In the genomic region with DNA sequence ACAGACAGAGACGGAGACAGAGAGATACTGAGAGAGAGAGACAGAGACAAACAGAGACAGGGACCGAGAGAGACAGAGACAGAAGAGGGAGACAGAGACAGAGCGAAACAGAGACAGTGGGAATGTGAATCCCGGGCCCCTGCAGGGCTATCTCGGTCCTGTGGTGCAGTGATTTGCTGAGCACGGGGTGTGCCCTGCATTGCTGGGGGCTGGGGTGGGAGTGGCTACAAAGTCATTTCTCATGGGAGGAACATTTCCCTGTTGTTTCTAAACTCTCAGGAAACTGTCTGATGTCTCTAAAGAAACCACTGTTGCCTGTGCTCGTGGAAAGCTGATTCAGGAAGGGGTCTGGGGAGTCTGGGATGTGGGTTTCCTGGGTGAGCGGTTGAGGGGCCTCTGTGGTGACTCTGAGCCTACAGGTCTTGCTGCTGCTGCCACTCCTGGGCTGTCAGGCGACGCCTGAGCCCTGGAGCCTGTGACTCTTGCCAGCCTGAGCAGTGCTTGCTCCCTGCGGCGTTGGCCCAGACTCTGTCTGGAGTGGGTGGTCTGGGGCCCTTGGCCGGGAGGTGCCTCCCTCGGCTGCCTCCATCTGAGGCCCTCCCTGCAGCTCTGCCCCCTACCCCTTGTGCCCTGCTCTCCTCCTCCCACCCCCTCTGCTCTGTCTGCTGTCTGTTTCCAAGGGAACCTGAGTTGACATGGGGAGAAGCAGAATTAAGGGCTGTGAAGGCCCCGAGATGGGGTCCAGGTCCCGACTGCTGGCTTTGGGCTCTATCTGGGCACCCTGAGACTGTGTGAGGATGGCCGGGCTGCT, we compare ENCODE assay signal across 16 cellular contexts.
"Had no signal": no experiment of that assay in that cellular context is flagged by ENCODE, and none has a peak within 500 bp of the region (broad histone marks: within the 10 kb centered on the region; RNA-seq: fewer than 3 reads in every experiment).

No MANE protein-coding gene starts in this region.

- H3K4me1 ChIP-seq: sigmoid colon, testis had no signal

- H3K36me3 ChIP-seq: cardiac muscle cell, sigmoid colon had no signal

- H3K27me3 Mint-ChIP-seq: activated CD8-positive, alpha-beta memory T cell treated with anti-CD3 and anti-CD28 coated beads, Interleukin-2, amount 10 ng/mL, durations not matched to agents 7 days and 5 days had no signal

- DNase-seq: activated CD4-positive, alpha-beta T cell treated with anti-CD3 and anti-CD28 coated beads for 1 hour; activated CD4-positive, alpha-beta T cell treated with anti-CD3 and anti-CD28 coated beads, Interleukin-2, amount 50 U/mL, for 48 hours; activated CD8-positive, alpha-beta memory T cell treated with anti-CD3 and anti-CD28 coated beads, Interleukin-2, amount 10 ng/mL, durations not matched to agents 7 days and 5 days; activated gamma-delta T cell; activated T-cell treated with anti-CD3 and anti-CD28 coated beads, Interleukin-2, amount 50 U/mL, for 4 hours; effector CD4-positive, alpha-beta T cell; hypothalamus; naive thymus-derived CD8-positive, alpha-beta T cell; sigmoid colon; stimulated activated CD4-positive, alpha-beta T cell treated with anti-CD3 and anti-CD28 coated beads, Interleukin-2, amount 100 ng/mL, for 24 hours; SW 1271; testis had no signal

- H3K9me3 Mint-ChIP-seq: activated T-cell treated with anti-CD3 and anti-CD28 coated beads, Interleukin-2, amount 50 U/mL, for 4 hours; naive thymus-derived CD8-positive, alpha-beta T cell; stimulated activated naive CD8-positive, alpha-beta T cell treated with anti-CD3 and anti-CD28 coated beads, Interleukin-15, Interleukin-2, amounts not matched to agents 100 ng/mL and 50 ng/mL, for 24 hours had no signal

- H3K27ac ChIP-seq: cardiac muscle cell, coronary artery, sigmoid colon, testis had no signal

- H3K4me3 Mint-ChIP-seq: activated CD8-positive, alpha-beta memory T cell treated with anti-CD3 and anti-CD28 coated beads, Interleukin-2, amount 10 ng/mL, durations not matched to agents 7 days and 5 days; activated T-cell treated with anti-CD3 and anti-CD28 coated beads, Interleukin-2, amount 50 U/mL, for 4 hours; naive thymus-derived CD8-positive, alpha-beta T cell; stimulated activated naive CD8-positive, alpha-beta T cell treated with anti-CD3 and anti-CD28 coated beads, Interleukin-15, Interleukin-2, amounts not matched to agents 100 ng/mL and 50 ng/mL, for 24 hours had no signal

- H3K27me3 ChIP-seq: cardiac muscle cell, sigmoid colon, testis had no signal

- H3K9me3 ChIP-seq: sigmoid colon, testis had no signal

- ATAC-seq: activated CD8-positive, alpha-beta memory T cell treated with anti-CD3 and anti-CD28 coated beads, Interleukin-2, amount 10 ng/mL, durations not matched to agents 7 days and 5 days; naive thymus-derived CD8-positive, alpha-beta T cell had no signal

- H3K36me3 Mint-ChIP-seq: activated CD8-positive, alpha-beta memory T cell treated with anti-CD3 and anti-CD28 coated beads, Interleukin-2, amount 10 ng/mL, durations not matched to agents 7 days and 5 days; naive thymus-derived CD8-positive, alpha-beta T cell had no signal

- H3K4me3 ChIP-seq: cardiac muscle cell, coronary artery, lung, sigmoid colon, testis had no signal

- H3K27ac Mint-ChIP-seq: activated CD8-positive, alpha-beta memory T cell treated with anti-CD3 and anti-CD28 coated beads, Interleukin-2, amount 10 ng/mL, durations not matched to agents 7 days and 5 days; naive thymus-derived CD8-positive, alpha-beta T cell; stimulated activated naive CD8-positive, alpha-beta T cell treated with anti-CD3 and anti-CD28 coated beads, Interleukin-15, Interleukin-2, amounts not matched to agents 100 ng/mL and 50 ng/mL, for 24 hours had no signal
